In the genomic region with DNA sequence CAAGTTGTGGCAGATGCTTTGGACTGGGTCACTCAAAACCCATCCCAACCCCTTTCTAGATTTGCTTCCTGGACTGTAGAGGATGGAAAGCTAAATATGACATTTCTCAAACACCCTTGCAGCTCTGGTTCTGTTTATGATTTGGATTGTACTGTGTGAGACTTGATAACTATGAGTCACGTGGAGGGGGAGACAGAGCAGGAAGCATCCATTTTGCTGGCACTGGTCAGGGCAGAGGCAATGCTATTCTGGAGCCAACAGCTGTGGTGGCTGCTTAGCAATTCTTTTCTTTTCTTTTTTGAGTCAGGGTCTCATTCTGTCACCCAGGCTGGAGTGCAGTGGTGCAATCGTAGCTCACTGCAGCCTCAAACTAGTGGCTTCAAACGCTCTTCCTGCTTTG, we compare ENCODE assay signal across 15 cellular contexts. TPM values are rescaled to one million over a fixed set of nuclear protein-coding genes. Genes with fewer than 3 reads are reported as not detected.
DNase-seq lines count a peak whose midpoint lies in the region; ATAC-seq, FAIRE-seq and TF ChIP-seq lines count a peak whose summit lies in the region.
"Had no signal": no experiment of that assay in that cellular context is flagged by ENCODE, and none has a peak within 500 bp of the region (broad histone marks: within the 10 kb centered on the region; RNA-seq: fewer than 3 reads in every experiment).

No MANE protein-coding gene starts in this region.

- no peaks in the 10 kb centered on the region for H3K27me3 ChIP-seq in CD4-positive, CD25-positive, alpha-beta regulatory T cell (ENCODE audit: control insufficient read depth, insufficient read depth, low read length)
- H3K27me3 ChIP-seq in HCT116 (ENCODE audit: insufficient read depth, low read length), result no peaks in the 10 kb centered on the region
- no peaks in the 10 kb centered on the region for H3K27me3 ChIP-seq in keratinocyte (ENCODE audit: control insufficient read depth, extremely low read depth, insufficient read depth, low read length)

- peak overlapping the region in 2 of 3 donors; percentile 7 to 13 for H3K27ac Mint-ChIP-seq in CD4-positive, CD25-positive, alpha-beta regulatory T cell
- H3K27ac Mint-ChIP-seq: IgD-negative memory B cell; naive thymus-derived CD8-positive, alpha-beta T cell had no signal

- H3K4me3 ChIP-seq in CD4-positive, CD25-positive, alpha-beta regulatory T cell (ENCODE audit: low read depth, low read length), result no peak overlapping the region
- H3K4me3 ChIP-seq in HCT116 (replicated peaks in 1 of 2; ENCODE audit: low read depth in 1 of 2, low read length in 2 of 2) (peak overlapping the region in 1 of 2 experiments; percentile 36; a peak in 1 of 4 replicates), keratinocyte (ENCODE audit: control insufficient read depth in 2 of 3, extremely low read depth in 1 of 3, insufficient read depth in 2 of 3, low read depth in 1 of 3, low read length in 3 of 3) (no peak overlapping the region)
- H3K4me3 ChIP-seq: smooth muscle cell had no signal

- TF ChIP-seq CTCF in HCT116 (IDR thresholded peaks at IDR 0.05 in 2 of 3, conservative IDR thresholded peaks at IDR 0.05 in 1 of 3; ENCODE audit: borderline replicate concordance in 1 of 3, insufficient read depth in 1 of 3, low read depth in 2 of 3, low read length in 2 of 3), result no peak
- TF ChIP-seq CTCF in VCaP (conservative IDR thresholded peaks at IDR 0.05), result no peak
- no peak for TF ChIP-seq CTCF in keratinocyte (optimal IDR thresholded peaks at IDR 0.05 in 1 of 3, IDR thresholded peaks at IDR 0.05 in 1 of 3, conservative IDR thresholded peaks at IDR 0.05 in 1 of 3; ENCODE audit: extremely low read depth in 1 of 3, insufficient read depth in 2 of 3, low read length in 3 of 3)

- no peak for TF ChIP-seq RAD21 in HCT116 (IDR thresholded peaks at IDR 0.05; ENCODE audit: low read depth)

- peaks cover 7% of the 10 kb centered on the region for H3K4me1 ChIP-seq in CD4-positive, CD25-positive, alpha-beta regulatory T cell (ENCODE audit: control insufficient read depth, insufficient read depth, low read length, poor library complexity, severe bottlenecking)
- H3K4me1 ChIP-seq in HCT116 (ENCODE audit: control insufficient read depth in 1 of 2, insufficient read depth in 2 of 2, low read length in 2 of 2) (peaks cover 88 to 98% of the 10 kb centered on the region in 2 experiments), keratinocyte (ENCODE audit: control insufficient read depth, extremely low read depth, insufficient read depth, low read length) (peaks cover 42% of the 10 kb centered on the region)

- ATAC-seq in CD4-positive, CD25-positive, alpha-beta regulatory T cell (ENCODE audit: low read depth in 2 of 2), result no peak
- ATAC-seq in HCT116 (no peak), GM18498 (IDR thresholded peaks at IDR 0.05; ENCODE audit: unreplicated experiment) (no peak), GM21825 (IDR thresholded peaks at IDR 0.05; ENCODE audit: unreplicated experiment) (no peak), GM18519 (IDR thresholded peaks at IDR 0.05; ENCODE audit: low FRiP score, unreplicated experiment) (no peak)
- ATAC-seq: naive thymus-derived CD8-positive, alpha-beta T cell had no signal

- no peak for DNase-seq in CD4-positive, CD25-positive, alpha-beta regulatory T cell
- DNase-seq in HCT116 (ENCODE audit: low read depth, low spot score) (no peak), keratinocyte (ENCODE audit: low read depth, low spot score) (no peak), NCI-H128 (lab: John Stamatoyannopoulos, UW; ENCODE audit: unreplicated experiment) (no peak)
- DNase-seq: left cardiac atrium; naive thymus-derived CD8-positive, alpha-beta T cell; NCI-H187; NCI-H82 had no signal

- H3K4me2 ChIP-seq in HCT116 (ENCODE audit: low read length), result peak overlapping the region; percentile 69
- H3K4me2 ChIP-seq in keratinocyte (ENCODE audit: control insufficient read depth, extremely low read depth, insufficient read depth, low read depth, low read length), result no peak overlapping the region

- peaks cover 10% of the 10 kb centered on the region for H3K27me3 Mint-ChIP-seq in CD4-positive, CD25-positive, alpha-beta regulatory T cell

- H3K4me3 Mint-ChIP-seq in CD4-positive, CD25-positive, alpha-beta regulatory T cell, result no peak overlapping the region
- H3K4me3 Mint-ChIP-seq: naive thymus-derived CD8-positive, alpha-beta T cell had no signal

- H3K27ac ChIP-seq in CD4-positive, CD25-positive, alpha-beta regulatory T cell (ENCODE audit: insufficient read depth, low read length, poor library complexity, severe bottlenecking), result no peak overlapping the region
- peak overlapping the region; percentile 99 for H3K27ac ChIP-seq in HCT116 (ENCODE audit: low read depth, low read length)
- 0 out of 2 replicates have a peak overlapping the region, but pooled peaks have one; percentile 88 for H3K27ac ChIP-seq in VCaP
- H3K27ac ChIP-seq in keratinocyte (ENCODE audit: control insufficient read depth, insufficient read depth, low read length), result no peak overlapping the region

- H3K9me3 ChIP-seq in CD4-positive, CD25-positive, alpha-beta regulatory T cell (ENCODE audit: control insufficient read depth in 2 of 2, low read length in 2 of 2), result no peaks in the 10 kb centered on the region
- no peaks in the 10 kb centered on the region for H3K9me3 ChIP-seq in HCT116 (ENCODE audit: control insufficient read depth in 1 of 2, insufficient read depth in 1 of 2, low read depth in 1 of 2, low read length in 2 of 2)
- no peaks in the 10 kb centered on the region for H3K9me3 ChIP-seq in keratinocyte (ENCODE audit: control insufficient read depth, low read depth, low read length)

- peaks cover 0 to 10% (median 3%) of the 10 kb centered on the region in 4 donors for H3K4me1 Mint-ChIP-seq in CD4-positive, CD25-positive, alpha-beta regulatory T cell

- H4K20me1 ChIP-seq in HCT116 (ENCODE audit: insufficient read depth) (no peaks in the 10 kb centered on the region), keratinocyte (ENCODE audit: control insufficient read depth, extremely low read depth, insufficient read depth, low read length) (no peaks in the 10 kb centered on the region)

- no peaks in the 10 kb centered on the region for H3K9me2 ChIP-seq in HCT116 (ENCODE audit: insufficient read depth)

- POLR2A ChIA-PET in HCT116 (lab: Charles Lee), result interaction anchor here (1.0 to 5.7 kb wide), 4 partner anchors 9 to 130 kb away, joined by 4 to 65 read pairs (median 10); no protein-coding TSS in a partner anchor

- no peaks in the 10 kb centered on the region for H3K9me3 Mint-ChIP-seq in CD4-positive, CD25-positive, alpha-beta regulatory T cell
- H3K9me3 Mint-ChIP-seq: IgD-negative memory B cell; naive thymus-derived CD8-positive, alpha-beta T cell had no signal

- no peaks in the 10 kb centered on the region for H3K9me1 ChIP-seq in keratinocyte (ENCODE audit: control insufficient read depth, extremely low read depth, insufficient read depth, low read length)

- H3K9ac ChIP-seq in HCT116 (ENCODE audit: low read length), result peak overlapping the region; percentile 53
- no peak overlapping the region for H3K9ac ChIP-seq in keratinocyte (ENCODE audit: control insufficient read depth, extremely low read depth, insufficient read depth, low read length)

- CTCF ChIA-PET in HCT116 (lab: Charles Lee), result interaction anchor here (1.7 to 3.9 kb wide), 2 partner anchors 18 to 355 kb away, joined by 4 to 20 read pairs; partner anchors contain the start of gene NOB1

- H3K36me3 Mint-ChIP-seq in CD4-positive, CD25-positive, alpha-beta regulatory T cell, result no peaks in the 10 kb centered on the region
- H3K36me3 Mint-ChIP-seq: IgD-negative memory B cell; naive thymus-derived CD8-positive, alpha-beta T cell had no signal

- H2AFZ ChIP-seq in HCT116 (ENCODE audit: low read depth, low read length, poor library complexity, severe bottlenecking) (no peak overlapping the region), keratinocyte (ENCODE audit: control insufficient read depth, low read length) (peak overlapping the region; percentile 30)

- no peak for FAIRE-seq in keratinocyte (lab: Jason Lieb, UNC)

- no TSS peak for BruUV-seq in HCT116 (replicated peaks; lab: Mats Ljungman, UMichigan)

- RAD21 ChIA-PET in HCT116 (lab: Charles Lee; ENCODE audit: low non-redundant PET in 1 of 2, low total read pairs in 2 of 2, uncharacterized antibody in 2 of 2, unreplicated experiment in 2 of 2), result interaction anchor here in 1 of 2 experiments (0.6 kb wide), 1 partner anchor 27 kb away, joined by 3 read pairs; no protein-coding TSS in a partner anchor

- H3K36me3 ChIP-seq in CD4-positive, CD25-positive, alpha-beta regulatory T cell (ENCODE audit: control insufficient read depth, insufficient read depth, low read length), result no peaks in the 10 kb centered on the region
- H3K36me3 ChIP-seq in HCT116 (ENCODE audit: control insufficient read depth in 1 of 2, insufficient read depth in 2 of 2, low read length in 2 of 2) (no peaks in the 10 kb centered on the region), keratinocyte (ENCODE audit: control insufficient read depth in 2 of 2, extremely low read depth in 1 of 2, insufficient read depth in 2 of 2, low read length in 2 of 2) (no peaks in the 10 kb centered on the region)

- no peak for TF ChIP-seq POLR2A in HCT116 (IDR thresholded peaks at IDR 0.05; ENCODE audit: borderline replicate concordance, extremely low read depth, insufficient read depth, insufficient read length)

- H3K79me2 ChIP-seq in HCT116 (ENCODE audit: insufficient read depth, low read length) (peaks cover 15% of the 10 kb centered on the region), keratinocyte (ENCODE audit: control insufficient read depth, insufficient read depth, low read length) (no peaks in the 10 kb centered on the region)

- dilution Hi-C loops in keratinocyte (cut with MboI; ENCODE audit: extremely low pct_ligation_motif_present, low sequenced_read_pairs), result no loop called here

- intact Hi-C loops in HCT116 (cut with micrococcal nuclease), result loop anchor here (2.0 to 5.0 kb wide), 3 partner anchors 78 to 355 kb away; partner anchors contain the start of genes NFAT5 and NOB1

RNA-seq across cellular contexts. Expression of gene TERF2, which starts 13.6 kb away (rescaled TPM):
- 36.8 TPM for total RNA-seq in CD4-positive, CD25-positive, alpha-beta regulatory T cell
- 10 to 100 TPM; 23.7 to 28.0 (median 27.8) TPM for polyA plus RNA-seq in CD4-positive, CD25-positive, alpha-beta regulatory T cell
- 69.9 TPM for total RNA-seq in HCT116 (2021; ENCODE audit: unreplicated experiment)
- 21.3 and 32.8 TPM in 2 replicates for polyA plus RNA-seq in HCT116 (2012)
- 11.4 to 18.0 TPM (median 16.8 TPM) in 3 replicates for polyA plus RNA-seq in keratinocyte
- polyA plus RNA-seq in keratinocyte (2011; ENCODE audit: low read depth), result 32.4 TPM
- 13.7 and 15.1 TPM in 2 replicates for polyA plus RNA-seq in keratinocyte (2011; cell fraction: cytosol; rRNA removed)
- 20.8 and 21.3 TPM in 2 replicates for polyA plus RNA-seq in keratinocyte (2011; cell fraction: nucleus; rRNA removed)
- 15.4 and 18.0 TPM in 2 replicates for polyA plus RNA-seq in keratinocyte (2012; ENCODE audit: low replicate concordance)
- 10.8 to 15.3 TPM (median 13.9 TPM) in 3 replicates for polyA minus RNA-seq in keratinocyte
- polyA minus RNA-seq in keratinocyte (2011; cell fraction: cytosol; rRNA and poly(A)+ RNA removed), result 17.3 TPM
- polyA minus RNA-seq in keratinocyte (2011; cell fraction: nucleus; rRNA and poly(A)+ RNA removed), result 11.3 and 13.3 TPM in 2 replicates

RNA-seq across cellular contexts. Expression of gene CYB5B, which starts 25.1 kb away (rescaled TPM):
- 52.7 TPM for total RNA-seq in CD4-positive, CD25-positive, alpha-beta regulatory T cell
- 100 to 1,000 TPM; 166 to 213 (median 190) TPM for polyA plus RNA-seq in CD4-positive, CD25-positive, alpha-beta regulatory T cell
- 689 TPM for total RNA-seq in HCT116 (2021; ENCODE audit: unreplicated experiment)
- 259 and 345 TPM in 2 replicates for polyA plus RNA-seq in HCT116 (2012)
- 204 to 287 TPM (median 246 TPM) in 3 replicates for polyA plus RNA-seq in keratinocyte
- polyA plus RNA-seq in keratinocyte (2011; ENCODE audit: low read depth), result 9.4 TPM
- 150 and 279 TPM in 2 replicates for polyA plus RNA-seq in keratinocyte (2011; cell fraction: cytosol; rRNA removed)
- polyA plus RNA-seq in keratinocyte (2011; cell fraction: nucleus; rRNA removed), result 137 and 147 TPM in 2 replicates
- polyA plus RNA-seq in keratinocyte (2012; ENCODE audit: low replicate concordance), result 46.9 and 123 TPM in 2 replicates
- polyA minus RNA-seq in keratinocyte, result 123 to 200 TPM (median 142 TPM) in 3 replicates
- polyA minus RNA-seq in keratinocyte (2011; cell fraction: cytosol; rRNA and poly(A)+ RNA removed), result 48.9 TPM
- 39.4 and 68.7 TPM in 2 replicates for polyA minus RNA-seq in keratinocyte (2011; cell fraction: nucleus; rRNA and poly(A)+ RNA removed)

RNA-seq across cellular contexts. Expression of gene TMED6, which starts 47.8 kb away (rescaled TPM):
- 1.8 TPM for total RNA-seq in CD4-positive, CD25-positive, alpha-beta regulatory T cell
- under 1 TPM in 2 of 4 donors, not detected in 2; 0.20 to 0.26 TPM for polyA plus RNA-seq in CD4-positive, CD25-positive, alpha-beta regulatory T cell
- 0.91 TPM for total RNA-seq in HCT116 (2021; ENCODE audit: unreplicated experiment)
- 0.46 and 0.59 TPM in 2 replicates for polyA plus RNA-seq in HCT116 (2012)
- polyA plus RNA-seq in keratinocyte, result 0.09 to 0.22 TPM in 2 of 3 replicates, not detected in the other
- polyA plus RNA-seq in keratinocyte (2011; ENCODE audit: low read depth), result 0.61 TPM
- 0.11 TPM in 1 of 2 replicates, not detected in the other for polyA plus RNA-seq in keratinocyte (2011; cell fraction: cytosol; rRNA removed)
- polyA plus RNA-seq in keratinocyte (2011; cell fraction: nucleus; rRNA removed), result 0.48 and 1.1 TPM in 2 replicates
- 0.59 and 0.74 TPM in 2 replicates for polyA plus RNA-seq in keratinocyte (2012; ENCODE audit: low replicate concordance)
- 0.32 TPM in 1 of 3 replicates, not detected in the others for polyA minus RNA-seq in keratinocyte
- polyA minus RNA-seq in keratinocyte (2011; cell fraction: cytosol; rRNA and poly(A)+ RNA removed), result not detected
- polyA minus RNA-seq in keratinocyte (2011; cell fraction: nucleus; rRNA and poly(A)+ RNA removed), result 0.93 TPM in 1 of 2 replicates, not detected in the other
- total RNA-seq: temporal lobe had no signal
- polyA plus RNA-seq: IgD-negative memory B cell had no signal

RNA-seq across cellular contexts. Expression of gene NIP7, which starts 59.8 kb away (rescaled TPM):
- 31.4 TPM for total RNA-seq in CD4-positive, CD25-positive, alpha-beta regulatory T cell
- 10 to 100 TPM; 22.2 to 30.6 (median 23.7) TPM for polyA plus RNA-seq in CD4-positive, CD25-positive, alpha-beta regulatory T cell
- 62.8 TPM for total RNA-seq in HCT116 (2021; ENCODE audit: unreplicated experiment)
- 18.9 and 20.0 TPM in 2 replicates for polyA plus RNA-seq in HCT116 (2012)
- 17.2 to 31.3 TPM (median 26.9 TPM) in 3 replicates for polyA plus RNA-seq in keratinocyte
- polyA plus RNA-seq in keratinocyte (2011; ENCODE audit: low read depth), result 24.3 TPM
- 19.2 and 24.2 TPM in 2 replicates for polyA plus RNA-seq in keratinocyte (2011; cell fraction: cytosol; rRNA removed)
- 17.7 and 18.7 TPM in 2 replicates for polyA plus RNA-seq in keratinocyte (2011; cell fraction: nucleus; rRNA removed)
- polyA plus RNA-seq in keratinocyte (2012; ENCODE audit: low replicate concordance), result 27.4 and 46.2 TPM in 2 replicates
- 11.8 to 29.7 TPM (median 18.2 TPM) in 3 replicates for polyA minus RNA-seq in keratinocyte
- 15.3 TPM for polyA minus RNA-seq in keratinocyte (2011; cell fraction: cytosol; rRNA and poly(A)+ RNA removed)
- 8.2 and 16.5 TPM in 2 replicates for polyA minus RNA-seq in keratinocyte (2011; cell fraction: nucleus; rRNA and poly(A)+ RNA removed)

RNA-seq across cellular contexts. Expression of gene COG8, which starts 60.0 kb away (rescaled TPM):
- 23.2 TPM for total RNA-seq in CD4-positive, CD25-positive, alpha-beta regulatory T cell
- polyA plus RNA-seq in CD4-positive, CD25-positive, alpha-beta regulatory T cell, result 10 to 100 TPM; 34.0 to 39.0 (median 36.8) TPM
- total RNA-seq in HCT116 (2021; ENCODE audit: unreplicated experiment), result 50.3 TPM
- polyA plus RNA-seq in HCT116 (2012), result 21.0 and 28.2 TPM in 2 replicates
- polyA plus RNA-seq in keratinocyte, result 16.0 to 22.8 TPM (median 22.8 TPM) in 3 replicates
- 4.8 TPM for polyA plus RNA-seq in keratinocyte (2011; ENCODE audit: low read depth)
- polyA plus RNA-seq in keratinocyte (2011; cell fraction: cytosol; rRNA removed), result 15.7 and 16.5 TPM in 2 replicates
- 25.1 and 29.0 TPM in 2 replicates for polyA plus RNA-seq in keratinocyte (2011; cell fraction: nucleus; rRNA removed)
- polyA plus RNA-seq in keratinocyte (2012; ENCODE audit: low replicate concordance), result 13.1 and 17.1 TPM in 2 replicates
- polyA minus RNA-seq in keratinocyte, result 23.3 to 36.5 TPM (median 23.9 TPM) in 3 replicates
- polyA minus RNA-seq in keratinocyte (2011; cell fraction: cytosol; rRNA and poly(A)+ RNA removed), result 27.6 TPM
- 20.5 and 21.3 TPM in 2 replicates for polyA minus RNA-seq in keratinocyte (2011; cell fraction: nucleus; rRNA and poly(A)+ RNA removed)

Comparison
In these comparisons a context has a peak if more than half of its experiments do, and no peak if none do; other contexts are left out.
1. H3K27ac ChIP-seq: peak in HCT116 (single experiment) and VCaP (single experiment); none in CD4-positive, CD25-positive, alpha-beta regulatory T cell (single experiment) and keratinocyte (single experiment).
2. RNA of gene CYB5B, which starts 25.1 kb away (total RNA-seq): 689 TPM in HCT116 (single experiment); 52.7 TPM in CD4-positive, CD25-positive, alpha-beta regulatory T cell (single experiment); every median in the first group is over 10 times any median in the second.